Comparison of ENCODE assay signal across 8 cellular contexts in genomic region chr13:76884571-76885202, GRCh38. TPM values are rescaled to one million over a fixed set of nuclear protein-coding genes. Genes with fewer than 3 reads are reported as not detected.
DNase-seq lines count a peak whose midpoint lies in the region; ATAC-seq and TF ChIP-seq lines count a peak whose summit lies in the region.

No MANE protein-coding gene starts in this region.

- peaks cover 19% of the 10 kb centered on the region for H3K4me1 ChIP-seq in Karpas-422 (ENCODE audit: low read length)

- H3K79me2 ChIP-seq in Karpas-422 (ENCODE audit: low read length) = no peaks in the 10 kb centered on the region

- no peak for ATAC-seq in HG02623 (IDR thresholded peaks at IDR 0.05; ENCODE audit: unreplicated experiment)

- H3K9ac ChIP-seq in Karpas-422 (ENCODE audit: low read length) = peak overlapping the region; percentile 72

- H3K4me3 Mint-ChIP-seq in chondrocyte (ENCODE audit: unreplicated experiment) = peak overlapping the region; percentile 85

- H3K9me3 Mint-ChIP-seq in chondrocyte (ENCODE audit: low read depth) = no peaks in the 10 kb centered on the region

- H3K4me3 ChIP-seq in AG10803 (ENCODE audit: low read length) (peak overlapping the region; percentile 71), Karpas-422 (ENCODE audit: low read length) (peak overlapping the region; percentile 76)

- no peaks in the 10 kb centered on the region for H3K27me3 ChIP-seq in Karpas-422 (ENCODE audit: low read length)

- H3K36me3 ChIP-seq in Karpas-422 (ENCODE audit: insufficient read depth, low read length) = no peaks in the 10 kb centered on the region

- peak overlapping the region; percentile 17 for H3K27ac Mint-ChIP-seq in chondrocyte (ENCODE audit: unreplicated experiment)

- H3K4me2 ChIP-seq in Karpas-422 (ENCODE audit: low read depth, low read length, poor library complexity, severe bottlenecking) = peak overlapping the region; percentile 91

- no peaks in the 10 kb centered on the region for H3K27me3 Mint-ChIP-seq in chondrocyte (ENCODE audit: low read depth)

- H3K9me2 ChIP-seq in Karpas-422 (replicated peaks; ENCODE audit: insufficient read depth, low read length) = no peaks in the 10 kb centered on the region

- peaks cover 3% of the 10 kb centered on the region for H3K36me3 Mint-ChIP-seq in chondrocyte (ENCODE audit: low read depth)

- peaks cover 38% of the 10 kb centered on the region for H3K4me1 Mint-ChIP-seq in chondrocyte (ENCODE audit: low read depth)

- H3K27ac ChIP-seq in Karpas-422 (ENCODE audit: low read length) = no peak overlapping the region

- DNase-seq in AG10803 (ENCODE audit: low read depth) = peak; percentile 35
- no peak for DNase-seq in Karpas-422
- no peak for DNase-seq in chondrocyte (ENCODE audit: low spot score)
- DNase-seq in myocyte (ENCODE audit: low read depth) = peak; percentile 62
- DNase-seq in epidermal melanocyte (ENCODE audit: insufficient read length, low spot score) = no peak
- no peak for DNase-seq in LoVo (ENCODE audit: low spot score)
- no peak for DNase-seq in central memory CD4-positive, alpha-beta T cell

- H3K9me3 ChIP-seq in Karpas-422 (ENCODE audit: low read length) = no peaks in the 10 kb centered on the region

- H4K20me1 ChIP-seq in Karpas-422 (ENCODE audit: insufficient read depth, low read depth, low read length) = no peaks in the 10 kb centered on the region

- H2AFZ ChIP-seq in Karpas-422 (ENCODE audit: low read length) = peak overlapping the region; percentile 98; the same call in 1 of the 2 replicates

- no peak for TF ChIP-seq CTCF in AG10803 (conservative IDR thresholded peaks at IDR 0.05; ENCODE audit: low read length)
- no peak for TF ChIP-seq CTCF in chondrocyte (IDR thresholded peaks at IDR 0.05)

RNA-seq across cellular contexts. Expression of gene KCTD12, which starts 1.5 kb away (rescaled TPM):
- total RNA-seq in Karpas-422 (2014; rRNA removed; shearing (Covaris generic); ENCODE audit: low replicate concordance) = 1.0 and 1.7 TPM in 2 replicates
- total RNA-seq in chondrocyte (33.8 to 49.6 TPM (median 34.1 TPM) in 3 replicates), myocyte (52.0 and 98.6 TPM in 2 replicates)
- polyA plus RNA-seq in myocyte (2012) = 31.9 TPM

Comparison
In these comparisons a context has a peak if more than half of its experiments do, and no peak if none do; other contexts are left out.
1. DNase-seq: peak in AG10803 (single experiment) and myocyte (single experiment); none in Karpas-422 (single experiment), chondrocyte (single experiment), epidermal melanocyte (single experiment), LoVo (single experiment) and central memory CD4-positive, alpha-beta T cell (single experiment).
2. RNA of gene KCTD12, which starts 1.5 kb away (total RNA-seq): 52.0 to 98.6 TPM in myocyte and 33.8 to 49.6 TPM in chondrocyte; 1.0 to 1.7 TPM in Karpas-422; every median in the first group is over 10 times any median in the second.